Comparison of ENCODE assay signal across 31 cellular contexts in genomic region chr10:58813573-58813972, GRCh38.
DNase-seq lines count a peak whose midpoint lies in the region; ATAC-seq, FAIRE-seq and TF ChIP-seq lines count a peak whose summit lies in the region.
"Had no signal": no experiment of that assay in that cellular context is flagged by ENCODE, and none has a peak within 500 bp of the region (broad histone marks: within the 10 kb centered on the region; RNA-seq: fewer than 3 reads in every experiment).

No MANE protein-coding gene starts in this region.

- TF ChIP-seq CTCF in PC-3 (conservative IDR thresholded peaks at IDR 0.05; ENCODE audit: low read depth, low read length) (no peak), HepG2 (CRISPR knock-in tag; IDR thresholded peaks at IDR 0.05) (no peak), type B pancreatic cell (conservative IDR thresholded peaks at IDR 0.05) (no peak)

- H3K4me2 ChIP-seq in PC-3 (ENCODE audit: low read length) (peak overlapping the region; percentile 18; the same call in 1 of the 2 replicates), HepG2 (ENCODE audit: low read depth, low read length) (peak overlapping the region; percentile 61)

- no peaks in the 10 kb centered on the region for H3K27me3 Mint-ChIP-seq in type B pancreatic cell
- H3K27me3 Mint-ChIP-seq: activated CD4-positive, alpha-beta T cell treated with anti-CD3 and anti-CD28 coated beads for 36 hours; B cell; CD4-positive, alpha-beta memory T cell; progenitor cell of endocrine pancreas; stimulated activated naive CD8-positive, alpha-beta T cell treated with anti-CD3 and anti-CD28 coated beads, Interleukin-15, amount 100 ng/mL, for 72 hours had no signal

- H3K79me2 ChIP-seq in PC-3 (ENCODE audit: low read length) (no peaks in the 10 kb centered on the region), HepG2 (ENCODE audit: insufficient read depth, low read length) (no peaks in the 10 kb centered on the region)

- no peaks in the 10 kb centered on the region for H3K9me2 ChIP-seq in PC-3 (replicated peaks; ENCODE audit: low read length)

- H3K9me3 ChIP-seq in PC-3 (ENCODE audit: low read length) (no peaks in the 10 kb centered on the region), HepG2 (ENCODE audit: low read length) (no peaks in the 10 kb centered on the region)
- H3K9me3 ChIP-seq: gastrocnemius medialis, neutrophil, sigmoid colon, thoracic aorta had no signal

- H3K4me3 ChIP-seq in PC-3 (ENCODE audit: low read length), result no peak overlapping the region
- no peak overlapping the region for H3K4me3 ChIP-seq in HepG2 (replicated peaks in 1 of 3; ENCODE audit: insufficient read depth in 1 of 3, low read depth in 2 of 3, low read length in 3 of 3)
- H3K4me3 ChIP-seq: gastrocnemius medialis, sigmoid colon, thoracic aorta had no signal

- no peaks in the 10 kb centered on the region for H3F3A ChIP-seq in PC-3 (ENCODE audit: low read length, unreplicated experiment)

- H2AFZ ChIP-seq in PC-3 (ENCODE audit: low read length) (no peak overlapping the region), HepG2 (ENCODE audit: low read length) (no peak overlapping the region)

- POLR2A ChIA-PET in PC-3 (lab: Charles Lee; ENCODE audit: unreplicated experiment), result no interaction called here
- POLR2A ChIA-PET in HepG2 (lab: Yijun Ruan, JAX), result no interaction called here

- peaks cover 32% of the 10 kb centered on the region for H3K36me3 Mint-ChIP-seq in type B pancreatic cell
- H3K36me3 Mint-ChIP-seq: activated naive CD8-positive, alpha-beta T cell; CD4-positive, alpha-beta memory T cell had no signal

- no peaks in the 10 kb centered on the region for H3K36me3 ChIP-seq in PC-3 (ENCODE audit: low read depth, low read length)
- no peaks in the 10 kb centered on the region for H3K36me3 ChIP-seq in HepG2 (replicated peaks in 1 of 2; ENCODE audit: control insufficient read depth in 1 of 2, insufficient read depth in 2 of 2, low read length in 2 of 2)
- H3K36me3 ChIP-seq: gastrocnemius medialis, neutrophil, thoracic aorta had no signal

- ATAC-seq in PC-3, result no peak
- peak; percentile 80 for ATAC-seq in HepG2
- ATAC-seq: activated CD4-positive, alpha-beta T cell treated with anti-CD3 and anti-CD28 coated beads for 36 hours; gastrocnemius medialis; stimulated activated naive CD8-positive, alpha-beta T cell treated with anti-CD3 and anti-CD28 coated beads, Interleukin-15, amount 100 ng/mL, for 72 hours had no signal

- peak overlapping the region; percentile 56 for H3K27ac Mint-ChIP-seq in type B pancreatic cell
- H3K27ac Mint-ChIP-seq: activated CD4-positive, alpha-beta T cell treated with anti-CD3 and anti-CD28 coated beads for 36 hours; activated naive CD8-positive, alpha-beta T cell; activated T-helper 2 cell treated with anti-CD3 and anti-CD28 coated beads, Interferon-gamma antibody, Interleukin-2, Interleukin-4, amounts not matched to agents 10 μg/mL and 5 μg/mL and 100 μg/mL, durations not matched to agents 14 hours and 24 hours and 36 hours; B cell; CD4-positive, alpha-beta memory T cell; progenitor cell of endocrine pancreas; stimulated activated naive CD8-positive, alpha-beta T cell treated with anti-CD3 and anti-CD28 coated beads, Interleukin-15, amount 100 ng/mL, for 72 hours; T-helper 2 cell treated with Interferon-gamma antibody and Interleukin-4, amounts not matched to agents 5 μg/mL and 100 μg/mL, for 36 hours had no signal

- peak; percentile 84 for FAIRE-seq in HepG2 (lab: Jason Lieb, UNC)
- FAIRE-seq: bronchial epithelial cell had no signal

- BruUV-seq in PC-3 (replicated peaks; lab: Mats Ljungman, UMichigan), result no TSS peak
- no TSS peak for BruUV-seq in HepG2 (replicated peaks; lab: Mats Ljungman, UMichigan)

- H3K9ac ChIP-seq in PC-3 (ENCODE audit: low read length) (no peak overlapping the region), HepG2 (ENCODE audit: insufficient read depth, low read depth, low read length) (no peak overlapping the region)

- TF ChIP-seq EP300 in HepG2 (IDR thresholded peaks at IDR 0.05; ENCODE audit: low read depth in 2 of 2, low read length in 2 of 2) (peak in 1 of 2 experiments; percentile 38; a peak in 1 of 4 replicates), HepG2 (CRISPR knock-in tag; IDR thresholded peaks at IDR 0.05; ENCODE audit: borderline replicate concordance) (no peak)

- peaks cover 5% of the 10 kb centered on the region for H3K9me3 Mint-ChIP-seq in type B pancreatic cell
- H3K9me3 Mint-ChIP-seq: activated T-helper 2 cell treated with anti-CD3 and anti-CD28 coated beads, Interferon-gamma antibody, Interleukin-2, Interleukin-4, amounts not matched to agents 10 μg/mL and 5 μg/mL and 100 μg/mL, durations not matched to agents 14 hours and 24 hours and 36 hours; CD4-positive, alpha-beta memory T cell; stimulated activated naive CD8-positive, alpha-beta T cell treated with anti-CD3 and anti-CD28 coated beads, Interleukin-15, amount 100 ng/mL, for 72 hours; T-helper 2 cell treated with Interferon-gamma antibody and Interleukin-4, amounts not matched to agents 5 μg/mL and 100 μg/mL, for 36 hours had no signal

- in situ Hi-C loops in HepG2 (cut with HindIII; ENCODE audit: extremely low pct_ligation_motif_present, low pct_unique_long_range_greater_than_20kb), result no loop called here

- no peak for TF ChIP-seq RAD21 in HepG2 (CRISPR knock-in tag; IDR thresholded peaks at IDR 0.05)

- DNase-seq in NCI-H748 (lab: John Stamatoyannopoulos, UW; ENCODE audit: unreplicated experiment), result peak; percentile 5
- no peak for DNase-seq in NCI-H748 treated with DMSO at 0.1 percent for 48 hours (lab: John Stamatoyannopoulos, UW)
- peak; percentile 63 for DNase-seq in PC-3
- peak; percentile 73 for DNase-seq in HepG2 (ENCODE audit: low spot score)
- DNase-seq in type B pancreatic cell (ENCODE audit: extremely low spot score, unreplicated experiment), result no peak
- DNase-seq in effector CD4-positive, alpha-beta T cell, result no peak
- no peak for DNase-seq in activated CD4-positive, alpha-beta T cell treated with anti-CD3 and anti-CD28 coated beads, Interleukin-2, amount 50 U/mL, for 4 hours
- no peak for DNase-seq in activated gamma-delta T cell (lab: John Stamatoyannopoulos, UW)
- DNase-seq: ACHN; activated CD4-positive, alpha-beta T cell treated with anti-CD3 and anti-CD28 coated beads for 36 hours; aorta; CD4-positive, alpha-beta memory T cell; gastrocnemius medialis; GF-D8; H7; mesendoderm; NCI-H1436 treated with DMSO at 0.1 percent for 48 hours; NCI-H2107; sigmoid colon; stimulated activated CD4-positive, alpha-beta T cell treated with anti-CD3 and anti-CD28 coated beads, Interleukin-12 subunit alpha, Interleukin-12 subunit beta, amount 100 ng/mL, for 4 hours; stimulated activated CD4-positive, alpha-beta T cell treated with anti-CD3 and anti-CD28 coated beads, Interleukin-2, amount 100 ng/mL, for 48 hours; stimulated activated naive CD8-positive, alpha-beta T cell treated with anti-CD3 and anti-CD28 coated beads, Interleukin-15, amount 100 ng/mL, for 72 hours had no signal

- H4K20me1 ChIP-seq in PC-3 (ENCODE audit: low read length), result no peaks in the 10 kb centered on the region
- no peaks in the 10 kb centered on the region for H4K20me1 ChIP-seq in HepG2 (ENCODE audit: insufficient read depth, low read length)

- no peak overlapping the region for H3K27ac ChIP-seq in PC-3 (ENCODE audit: low read length)
- no peak overlapping the region for H3K27ac ChIP-seq in HepG2 (ENCODE audit: extremely low read length, insufficient read depth, low read length)
- H3K27ac ChIP-seq: gastrocnemius medialis, HL-60, neutrophil, sigmoid colon, thoracic aorta had no signal

- CTCF ChIA-PET in PC-3 (lab: Charles Lee) (no interaction called here), HepG2 (lab: Yijun Ruan, JAX; ENCODE audit: low intra/inter-chr PET ratio, low total read pairs) (no interaction called here)

- intact Hi-C loops in PC-3 (cut with micrococcal nuclease), result no loop called here
- intact Hi-C loops in HepG2 (cut with micrococcal nuclease; ENCODE audit: unreplicated experiment), result no loop called here

- WGBS in HepG2 (ENCODE audit: low lambda C conversion rate), result 27% methylated on average over 8 of the region's 8 CpGs

- no peak for TF ChIP-seq POLR2A in HepG2 (IDR thresholded peaks at IDR 0.05; ENCODE audit: insufficient read depth in 1 of 2, low read depth in 2 of 2, low read length in 2 of 2)

- H3K27me3 ChIP-seq in PC-3 (ENCODE audit: low read length) (no peaks in the 10 kb centered on the region), HepG2 (ENCODE audit: control insufficient read depth in 1 of 2, insufficient read depth in 2 of 2, low read length in 2 of 2) (no peaks in the 10 kb centered on the region)
- H3K27me3 ChIP-seq: gastrocnemius medialis, neutrophil, sigmoid colon had no signal

- peak overlapping the region; percentile 41 for H3K4me3 Mint-ChIP-seq in type B pancreatic cell
- H3K4me3 Mint-ChIP-seq: activated CD4-positive, alpha-beta T cell treated with anti-CD3 and anti-CD28 coated beads for 36 hours; activated naive CD8-positive, alpha-beta T cell; B cell; CD4-positive, alpha-beta memory T cell; stimulated activated naive CD8-positive, alpha-beta T cell treated with anti-CD3 and anti-CD28 coated beads, Interleukin-15, amount 100 ng/mL, for 72 hours; T-helper 2 cell treated with Interferon-gamma antibody and Interleukin-4, amounts not matched to agents 5 μg/mL and 100 μg/mL, for 36 hours had no signal

- H3K4me1 Mint-ChIP-seq in type B pancreatic cell (ENCODE audit: unreplicated experiment), result peaks cover 62% of the 10 kb centered on the region
- H3K4me1 Mint-ChIP-seq: activated CD4-positive, alpha-beta T cell treated with anti-CD3 and anti-CD28 coated beads for 36 hours; B cell; CD4-positive, alpha-beta memory T cell; stimulated activated naive CD8-positive, alpha-beta T cell treated with anti-CD3 and anti-CD28 coated beads, Interleukin-15, amount 100 ng/mL, for 72 hours had no signal

- H3K4me1 ChIP-seq in PC-3 (ENCODE audit: insufficient read depth, low read length) (peaks cover 51% of the 10 kb centered on the region), HepG2 (ENCODE audit: insufficient read depth, low read length) (peaks cover 63% of the 10 kb centered on the region)
- H3K4me1 ChIP-seq: gastrocnemius medialis had no signal

TF ChIP-seq in HepG2, 621 proteins besides CTCF, POLR2A, EP300 and RAD21 (continues in another document):
- TF ChIP-seq POGZ (CRISPR knock-in tag; IDR thresholded peaks at IDR 0.05) (0 out of 2 replicates have a peak, but pooled peaks have one; percentile 20), BORCS8-MEF2B (CRISPR knock-in tag; IDR thresholded peaks at IDR 0.05) (no peak), ZNF737 (CRISPR knock-in tag; IDR thresholded peaks at IDR 0.05; ENCODE audit: borderline replicate concordance) (no peak), RBM22 (optimal IDR thresholded peaks at IDR 0.05; ENCODE audit: low read length) (no peak), ZNF576 (CRISPR knock-in tag; IDR thresholded peaks at IDR 0.05) (no peak), ZNF720 (CRISPR knock-in tag; IDR thresholded peaks at IDR 0.05) (no peak), SNAI1 (CRISPR knock-in tag; IDR thresholded peaks at IDR 0.05; ENCODE audit: borderline replicate concordance) (no peak), ZNF44 (CRISPR knock-in tag; IDR thresholded peaks at IDR 0.05) (no peak), ZBTB21 (CRISPR knock-in tag; IDR thresholded peaks at IDR 0.05) (no peak)

Comparison
In these comparisons a context has a peak if more than half of its experiments do, and no peak if none do; other contexts are left out.
1. DNase-seq: peak in NCI-H748 (single experiment), PC-3 (single experiment) and HepG2 (single experiment); none in NCI-H748 treated with DMSO at 0.1 percent for 48 hours (single experiment), type B pancreatic cell (single experiment), effector CD4-positive, alpha-beta T cell (single experiment), activated CD4-positive, alpha-beta T cell treated with anti-CD3 and anti-CD28 coated beads, Interleukin-2, amount 50 U/mL, for 4 hours (0 of 2) and activated gamma-delta T cell (single experiment).